Comparison of ENCODE assay signal across 21 cellular contexts in genomic region chr15:72846027-72846426, GRCh38.
DNase-seq lines count a peak whose midpoint lies in the region; ATAC-seq and TF ChIP-seq lines count a peak whose summit lies in the region.
"Had no signal": no experiment of that assay in that cellular context is flagged by ENCODE, and none has a peak within 500 bp of the region (broad histone marks: within the 10 kb centered on the region; RNA-seq: fewer than 3 reads in every experiment).

No MANE protein-coding gene starts in this region.

- no peak overlapping the region for H2AFZ ChIP-seq in osteoblast (ENCODE audit: low read length)

- DNase-seq in EH (ENCODE audit: low read depth) (peak; percentile 24), fibroblast of mammary gland (ENCODE audit: low read depth) (peak; percentile 5), omental fat pad (ENCODE audit: low spot score) (no peak), osteoblast (ENCODE audit: insufficient read length, low spot score, missing footprints) (no peak), WERI-Rb-1 (no peak), DMS153 (lab: John Stamatoyannopoulos, UW) (no peak)
- no peak for DNase-seq in activated T-helper 1 cell treated with anti-CD3 and anti-CD28 coated beads, Interleukin-12 subunit alpha, Interleukin-12 subunit beta, Interleukin-2, Interleukin-4 antibody, amounts not matched to agents 30 ng/mL and 10 ng/mL and 1 ng/mL, durations not matched to agents 14 hours and 24 hours and 36 hours (ENCODE audit: low spot score)
- DNase-seq: C1 segment of cervical spinal cord; CD8-positive, alpha-beta memory T cell; DND-41; NCI-H1048; NCI-H146; NCI-H2029 treated with DMSO at 0.1 percent for 48 hours; NCI-H2171; NCI-H526; PC-3; RPMI8226; SHP77 treated with DMSO at 0.1 percent for 48 hours had no signal

- no peaks in the 10 kb centered on the region for H3K36me3 ChIP-seq in osteoblast (ENCODE audit: insufficient read depth, low read length)
- H3K36me3 ChIP-seq in WERI-Rb-1, result no peaks in the 10 kb centered on the region

- peaks cover 33% of the 10 kb centered on the region for H3K27me3 Mint-ChIP-seq in activated T-helper 1 cell treated with anti-CD3 and anti-CD28 coated beads, Interleukin-12 subunit alpha, Interleukin-12 subunit beta, Interleukin-2, Interleukin-4 antibody, amounts not matched to agents 30 ng/mL and 10 ng/mL and 1 ng/mL, durations not matched to agents 14 hours and 24 hours and 36 hours (ENCODE audit: insufficient read depth)

- peaks cover 4% of the 10 kb centered on the region for H3K27me3 ChIP-seq in osteoblast (ENCODE audit: insufficient read depth, low read length)
- H3K27me3 ChIP-seq in WERI-Rb-1 (ENCODE audit: insufficient read depth, low read depth, severe bottlenecking), result no peaks in the 10 kb centered on the region

- H3K9me3 ChIP-seq in osteoblast (ENCODE audit: low read depth, low read length) (no peaks in the 10 kb centered on the region), WERI-Rb-1 (ENCODE audit: severe bottlenecking) (no peaks in the 10 kb centered on the region)
- H3K9me3 ChIP-seq: A549 had no signal

- no peak overlapping the region for H3K4me2 ChIP-seq in osteoblast (ENCODE audit: insufficient read depth, low read length)
- H3K4me2 ChIP-seq: A549 had no signal

- H3K79me2 ChIP-seq in osteoblast (ENCODE audit: insufficient read depth, low read length), result no peaks in the 10 kb centered on the region

- H3K27ac Mint-ChIP-seq in activated T-helper 1 cell treated with anti-CD3 and anti-CD28 coated beads, Interleukin-12 subunit alpha, Interleukin-12 subunit beta, Interleukin-2, Interleukin-4 antibody, amounts not matched to agents 30 ng/mL and 10 ng/mL and 1 ng/mL, durations not matched to agents 14 hours and 24 hours and 36 hours, result peak overlapping the region; percentile 26

- H3K27ac ChIP-seq in osteoblast (ENCODE audit: low read depth, low read length) (no peak overlapping the region), WERI-Rb-1 (no peak overlapping the region)
- H3K27ac ChIP-seq: A549 had no signal

- H3K4me1 ChIP-seq in osteoblast (ENCODE audit: insufficient read depth, low read length), result no peaks in the 10 kb centered on the region
- H3K4me1 ChIP-seq: A549 had no signal

- peak; percentile 65 for ATAC-seq in omental fat pad (ENCODE audit: low FRiP score)
- no peak for ATAC-seq in HG03280 (IDR thresholded peaks at IDR 0.05; ENCODE audit: unreplicated experiment)
- ATAC-seq: A549, PC-3, SK-N-SH treated with all-trans-retinoic acid at 6 μM for 48 hours had no signal

- peaks cover 4% of the 10 kb centered on the region for H3K36me3 Mint-ChIP-seq in activated T-helper 1 cell treated with anti-CD3 and anti-CD28 coated beads, Interleukin-12 subunit alpha, Interleukin-12 subunit beta, Interleukin-2, Interleukin-4 antibody, amounts not matched to agents 30 ng/mL and 10 ng/mL and 1 ng/mL, durations not matched to agents 14 hours and 24 hours and 36 hours (ENCODE audit: low read depth)

- H3K4me3 ChIP-seq in fibroblast of mammary gland (ENCODE audit: control insufficient read depth, low read depth, low read length), result no peak overlapping the region
- no peak overlapping the region for H3K4me3 ChIP-seq in osteoblast (ENCODE audit: insufficient read depth, low read length)
- H3K4me3 ChIP-seq in WERI-Rb-1 (ENCODE audit: low read depth, low read length), result no peak overlapping the region
- H3K4me3 ChIP-seq: A549 had no signal

- TF ChIP-seq CTCF in fibroblast of mammary gland (conservative IDR thresholded peaks at IDR 0.05; ENCODE audit: control insufficient read depth, insufficient read depth, low read depth, low read length), result no peak
- no peak for TF ChIP-seq CTCF in omental fat pad (IDR thresholded peaks at IDR 0.05)
- no peak for TF ChIP-seq CTCF in osteoblast (IDR thresholded peaks at IDR 0.05; ENCODE audit: extremely low read depth, low read depth, low read length)
- TF ChIP-seq CTCF in WERI-Rb-1 (IDR thresholded peaks at IDR 0.05; ENCODE audit: low read depth, low read length), result no peak

- peaks cover 14% of the 10 kb centered on the region for H3K4me1 Mint-ChIP-seq in activated T-helper 1 cell treated with anti-CD3 and anti-CD28 coated beads, Interleukin-12 subunit alpha, Interleukin-12 subunit beta, Interleukin-2, Interleukin-4 antibody, amounts not matched to agents 30 ng/mL and 10 ng/mL and 1 ng/mL, durations not matched to agents 14 hours and 24 hours and 36 hours (ENCODE audit: low read depth)

- peaks cover 8% of the 10 kb centered on the region for H3K9me3 Mint-ChIP-seq in activated T-helper 1 cell treated with anti-CD3 and anti-CD28 coated beads, Interleukin-12 subunit alpha, Interleukin-12 subunit beta, Interleukin-2, Interleukin-4 antibody, amounts not matched to agents 30 ng/mL and 10 ng/mL and 1 ng/mL, durations not matched to agents 14 hours and 24 hours and 36 hours

- intact Hi-C loops in activated T-helper 1 cell treated with anti-CD3 and anti-CD28 coated beads, Interleukin-12 subunit alpha, Interleukin-12 subunit beta, Interleukin-2, Interleukin-4 antibody, amounts not matched to agents 30 ng/mL and 10 ng/mL and 1 ng/mL, durations not matched to agents 14 hours and 24 hours and 36 hours (cut with micrococcal nuclease), result no loop called here

- no peak overlapping the region for H3K4me3 Mint-ChIP-seq in activated T-helper 1 cell treated with anti-CD3 and anti-CD28 coated beads, Interleukin-12 subunit alpha, Interleukin-12 subunit beta, Interleukin-2, Interleukin-4 antibody, amounts not matched to agents 30 ng/mL and 10 ng/mL and 1 ng/mL, durations not matched to agents 14 hours and 24 hours and 36 hours
- H3K4me3 Mint-ChIP-seq: CD8-positive, alpha-beta memory T cell had no signal

- no peaks in the 10 kb centered on the region for H4K20me1 ChIP-seq in osteoblast (ENCODE audit: insufficient read depth, low read length)

Comparison
In these comparisons a context has a peak if more than half of its experiments do, and no peak if none do; other contexts are left out.
1. DNase-seq: peak in EH (single experiment) and fibroblast of mammary gland (single experiment); none in activated T-helper 1 cell treated with anti-CD3 and anti-CD28 coated beads, Interleukin-12 subunit alpha, Interleukin-12 subunit beta, Interleukin-2, Interleukin-4 antibody, amounts not matched to agents 30 ng/mL and 10 ng/mL and 1 ng/mL, durations not matched to agents 14 hours and 24 hours and 36 hours (single experiment), omental fat pad (single experiment), osteoblast (single experiment), WERI-Rb-1 (single experiment) and DMS153 (single experiment).